Comparison of ENCODE assay signal across 1 cellular context in the genomic region with DNA sequence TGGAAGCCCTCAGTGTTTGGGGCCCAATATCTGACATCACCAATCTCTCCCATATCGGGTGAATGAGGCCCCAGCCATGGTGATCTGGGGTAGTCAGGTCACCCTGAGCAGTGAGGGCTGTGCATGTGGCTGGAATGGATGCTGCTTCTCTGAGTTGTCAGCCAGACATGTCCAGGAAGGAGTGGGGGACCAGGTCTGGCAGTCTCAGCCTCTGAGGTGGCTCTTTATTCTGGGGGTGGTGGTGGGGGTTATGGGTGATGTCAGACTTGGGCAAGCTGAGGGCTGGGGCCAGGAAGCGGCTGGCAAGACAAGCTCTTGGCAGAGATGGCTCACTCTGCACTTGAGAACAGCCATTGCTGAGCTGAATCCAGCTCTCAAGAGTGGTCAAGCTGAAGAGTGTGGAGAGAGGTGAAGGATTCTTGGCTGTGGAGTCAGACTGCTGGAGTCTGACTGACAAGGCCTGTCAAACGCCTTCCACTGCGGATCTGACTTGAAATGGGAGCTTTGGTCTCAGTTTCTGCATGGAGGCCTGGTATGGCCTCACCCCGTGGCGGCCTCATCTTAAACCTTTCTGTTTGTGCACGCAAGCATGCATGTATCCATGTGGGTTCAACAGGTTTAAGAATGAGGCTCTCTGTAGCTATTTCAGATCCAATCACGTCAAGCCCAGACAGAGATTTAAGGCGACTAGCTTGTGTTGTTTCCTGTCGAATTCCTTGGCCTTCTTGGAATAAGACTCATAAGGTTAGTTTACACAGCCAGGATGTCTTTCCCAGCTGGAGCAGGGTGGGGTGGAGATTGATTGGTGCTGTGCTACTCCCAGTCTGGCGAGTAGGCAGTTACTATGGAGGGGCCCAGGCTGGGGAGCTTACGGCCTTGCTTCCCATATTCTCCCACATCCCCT.
TF ChIP-seq lines count a peak whose summit lies in the region.

No MANE protein-coding gene starts in this region.

TF ChIP-seq in IMR-90, 13 proteins besides CTCF, POLR2A, EP300 and RAD21:
- TF ChIP-seq FOS (IDR thresholded peaks at IDR 0.05; ENCODE audit: low read depth, low read length) (no peak), CHD1 (IDR thresholded peaks at IDR 0.05; ENCODE audit: low read depth, low read length) (no peak), BHLHE40 (IDR thresholded peaks at IDR 0.05; ENCODE audit: low read depth, low read length) (no peak), RFX5 (IDR thresholded peaks at IDR 0.05; ENCODE audit: low read depth, low read length) (peak; percentile 77; the same call in 1 of the 2 replicates)
